ENCODE assay signal across 28 cellular contexts in the genomic region with DNA sequence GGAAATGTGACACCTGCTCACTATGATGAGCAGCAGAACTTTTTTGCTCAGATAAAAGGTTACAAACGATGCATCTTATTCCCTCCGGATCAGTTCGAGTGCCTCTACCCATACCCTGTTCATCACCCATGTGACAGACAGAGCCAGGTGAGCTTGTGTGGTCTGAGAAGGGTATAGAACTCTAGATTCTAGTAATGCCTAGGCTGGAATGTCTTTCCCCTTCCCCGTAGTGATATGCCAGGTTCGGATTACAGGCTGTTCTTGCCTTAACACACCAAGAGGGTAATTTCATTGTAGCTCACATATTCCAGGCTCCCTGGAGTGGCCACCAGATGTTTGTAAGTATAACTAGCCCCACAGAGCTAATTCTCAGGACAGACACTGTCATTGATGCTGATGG. TPM values are rescaled to one million over a fixed set of nuclear protein-coding genes. Genes with fewer than 3 reads are reported as not detected.
DNase-seq lines count a peak whose midpoint lies in the region; ATAC-seq, FAIRE-seq and TF ChIP-seq lines count a peak whose summit lies in the region.
"Had no signal": no experiment of that assay in that cellular context is flagged by ENCODE, and none has a peak within 500 bp of the region (broad histone marks: within the 10 kb centered on the region; RNA-seq: fewer than 3 reads in every experiment).

No MANE protein-coding gene starts in this region.

- H3K27me3 Mint-ChIP-seq in activated naive CD8-positive, alpha-beta T cell treated with anti-CD3 and anti-CD28 coated beads for 36 hours: no peaks in the 10 kb centered on the region
- H3K27me3 Mint-ChIP-seq in activated naive CD8-positive, alpha-beta T cell treated with anti-CD3 and anti-CD28 coated beads, Interleukin-2, amount 50 U/mL, for 24 hours: no peaks in the 10 kb centered on the region
- H3K27me3 Mint-ChIP-seq: CD4-positive, alpha-beta memory T cell; CD4-positive, CD25-positive, alpha-beta regulatory T cell; CD8-positive, alpha-beta memory T cell had no signal

- no peaks in the 10 kb centered on the region for H3K4me1 ChIP-seq in left lung
- H3K4me1 ChIP-seq: BE2C had no signal

- peaks cover 0 to 100% of the 10 kb centered on the region in 2 donors for H3K36me3 ChIP-seq in left lung

- intact Hi-C loops in left lung (cut with DNase I): no loop called here

- no peak for ATAC-seq in activated naive CD8-positive, alpha-beta T cell treated with anti-CD3 and anti-CD28 coated beads, Interleukin-2, amount 50 U/mL, for 24 hours
- no peak for ATAC-seq in left lung
- ATAC-seq: GM12878 had no signal

- H3K9me3 Mint-ChIP-seq in activated naive CD8-positive, alpha-beta T cell treated with anti-CD3 and anti-CD28 coated beads for 36 hours: no peaks in the 10 kb centered on the region
- H3K9me3 Mint-ChIP-seq in activated naive CD8-positive, alpha-beta T cell treated with anti-CD3 and anti-CD28 coated beads, Interleukin-2, amount 50 U/mL, for 24 hours: no peaks in the 10 kb centered on the region
- H3K9me3 Mint-ChIP-seq: CD14-positive monocyte; CD4-positive, CD25-positive, alpha-beta regulatory T cell; CD8-positive, alpha-beta memory T cell had no signal

- peak overlapping the region; percentile 35 for H3K27ac Mint-ChIP-seq in activated naive CD8-positive, alpha-beta T cell treated with anti-CD3 and anti-CD28 coated beads for 36 hours
- no peak overlapping the region for H3K27ac Mint-ChIP-seq in activated naive CD8-positive, alpha-beta T cell treated with anti-CD3 and anti-CD28 coated beads, Interleukin-2, amount 50 U/mL, for 24 hours
- H3K27ac Mint-ChIP-seq: CD4-positive, alpha-beta memory T cell; CD4-positive, CD25-positive, alpha-beta regulatory T cell; CD8-positive, alpha-beta memory T cell had no signal

- peaks cover 20% of the 10 kb centered on the region for H3K36me3 Mint-ChIP-seq in activated naive CD8-positive, alpha-beta T cell treated with anti-CD3 and anti-CD28 coated beads for 36 hours
- H3K36me3 Mint-ChIP-seq in activated naive CD8-positive, alpha-beta T cell treated with anti-CD3 and anti-CD28 coated beads, Interleukin-2, amount 50 U/mL, for 24 hours (ENCODE audit: low read depth): peaks cover 45% of the 10 kb centered on the region

- H3K9me3 ChIP-seq in left lung: no peaks in the 10 kb centered on the region
- H3K9me3 ChIP-seq: BE2C, BLaER1 had no signal

- H3K27ac ChIP-seq in left lung: no peak overlapping the region
- H3K27ac ChIP-seq: BLaER1 had no signal

- no peak for DNase-seq in activated naive CD8-positive, alpha-beta T cell treated with anti-CD3 and anti-CD28 coated beads for 36 hours
- no peak for DNase-seq in activated naive CD8-positive, alpha-beta T cell treated with anti-CD3 and anti-CD28 coated beads, Interleukin-2, amount 50 U/mL, for 24 hours
- DNase-seq in HTR-8/SVneo (ENCODE audit: insufficient read length, low spot score) (no peak), NCI-H69 (lab: John Stamatoyannopoulos, UW) (peak; percentile 21), occipital lobe (lab: John Stamatoyannopoulos, UW) (no peak), frontal cortex (ENCODE audit: low spot score in 2 of 2) (no peak), left lung (no peak)
- DNase-seq: 8988T; ACHN; BE2C; C1 segment of cervical spinal cord; CD4-positive, alpha-beta memory T cell; CD4-positive, CD25-positive, alpha-beta regulatory T cell; CD8-positive, alpha-beta memory T cell; COR-L47; DMS 273 treated with DMSO at 0.1 percent for 48 hours; DMS153; DMS53; DMS79; DND-41; EL; GDM1 had no signal

- H3K4me3 Mint-ChIP-seq in activated naive CD8-positive, alpha-beta T cell treated with anti-CD3 and anti-CD28 coated beads for 36 hours: no peak overlapping the region
- no peak overlapping the region for H3K4me3 Mint-ChIP-seq in activated naive CD8-positive, alpha-beta T cell treated with anti-CD3 and anti-CD28 coated beads, Interleukin-2, amount 50 U/mL, for 24 hours
- H3K4me3 Mint-ChIP-seq: CD14-positive monocyte; CD4-positive, alpha-beta memory T cell; CD8-positive, alpha-beta memory T cell had no signal

- H3K4me3 ChIP-seq in left lung: no peak overlapping the region
- H3K4me3 ChIP-seq: BLaER1, GM12878 had no signal

- no peak for TF ChIP-seq CTCF in left lung (IDR thresholded peaks at IDR 0.05)

- H3K27me3 ChIP-seq in left lung: no peaks in the 10 kb centered on the region
- H3K27me3 ChIP-seq: BE2C, BLaER1 had no signal

- FAIRE-seq in HTR-8/SVneo (lab: Jason Lieb, UNC) (peak; percentile 16), frontal cortex (lab: Jason Lieb, UNC) (no peak)
- FAIRE-seq: A204.1, GM12878, GM12892, GM18507 had no signal

- H3K4me1 Mint-ChIP-seq in activated naive CD8-positive, alpha-beta T cell treated with anti-CD3 and anti-CD28 coated beads for 36 hours: no peaks in the 10 kb centered on the region
- H3K4me1 Mint-ChIP-seq in activated naive CD8-positive, alpha-beta T cell treated with anti-CD3 and anti-CD28 coated beads, Interleukin-2, amount 50 U/mL, for 24 hours: no peaks in the 10 kb centered on the region
- H3K4me1 Mint-ChIP-seq: CD14-positive monocyte had no signal

RNA-seq across cellular contexts. Expression of gene HIF1AN, which starts 9.2 kb away (rescaled TPM):
- 10 to 100 TPM; 39.0 to 42.1 TPM for total RNA-seq in activated naive CD8-positive, alpha-beta T cell treated with anti-CD3 and anti-CD28 coated beads for 36 hours
- total RNA-seq in occipital lobe (14.0 TPM), frontal cortex (11.4 TPM), left lung (10 to 100 TPM; 37.7 to 41.5 TPM)

RNA-seq across cellular contexts. Expression of gene NDUFB8, which starts 15.3 kb away (rescaled TPM):
- 100 to 1,000 TPM; 311 to 324 TPM for total RNA-seq in activated naive CD8-positive, alpha-beta T cell treated with anti-CD3 and anti-CD28 coated beads for 36 hours
- 102 TPM for total RNA-seq in occipital lobe
- total RNA-seq in frontal cortex: 132 TPM
- total RNA-seq in left lung: 100 to 1,000 TPM; 112 to 130 TPM

RNA-seq across cellular contexts. Expression of gene SEC31B, which starts 25.3 kb away (rescaled TPM):
- total RNA-seq in activated naive CD8-positive, alpha-beta T cell treated with anti-CD3 and anti-CD28 coated beads for 36 hours: 10 to 100 TPM; 14.6 to 17.5 TPM
- total RNA-seq in occipital lobe (3.7 TPM), frontal cortex (3.7 TPM), left lung (10 to 100 TPM in 1 of 2 donors, 1 to 10 TPM in 1; 8.8 to 10.1 TPM)
